In the genomic region with DNA sequence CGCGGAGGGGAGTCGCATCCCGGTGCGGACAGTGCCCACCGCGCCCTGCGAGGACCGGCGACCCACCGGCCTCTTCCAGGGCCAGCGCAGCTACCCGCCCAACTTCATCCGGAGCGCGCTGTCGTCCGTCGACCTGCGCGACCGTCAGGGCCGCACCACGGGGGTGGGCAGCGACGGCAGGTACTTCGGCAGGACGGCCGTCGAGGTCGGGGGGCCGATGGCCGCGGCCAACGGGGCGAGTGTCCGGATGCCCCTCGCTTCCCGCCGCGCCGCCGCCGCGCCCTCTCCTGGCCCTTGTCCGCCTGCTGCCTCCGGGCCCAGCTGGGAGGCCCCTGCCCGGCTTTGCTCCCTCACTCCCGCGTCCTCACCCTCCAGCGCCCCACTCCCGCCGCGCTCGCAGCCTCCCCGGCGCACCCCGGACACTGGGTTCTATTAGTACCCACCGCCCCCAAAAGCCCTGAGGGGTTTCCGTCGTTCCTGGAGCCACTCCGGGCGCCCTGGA, we compare ENCODE assay signal across 9 cellular contexts. TPM values are rescaled to one million over a fixed set of nuclear protein-coding genes. Genes with fewer than 3 reads are reported as not detected.
DNase-seq lines count a peak whose midpoint lies in the region; ATAC-seq and TF ChIP-seq lines count a peak whose summit lies in the region.
"Not testable (repeated sequence)": the region's sequence is repeated elsewhere in the genome, so short reads cannot be mapped to it uniquely, and the experiment has no call there.
"Had no signal": no experiment of that assay in that cellular context is flagged by ENCODE, and none has a peak within 500 bp of the region (broad histone marks: within the 10 kb centered on the region; RNA-seq: fewer than 3 reads in every experiment).

No MANE protein-coding gene starts in this region.

- not testable (repeated sequence) for H3K4me1 Mint-ChIP-seq in activated naive CD4-positive, alpha-beta T cell treated with anti-CD3 and anti-CD28 coated beads for 36 hours (ENCODE audit: low read depth); mesothelial cell of epicardium

- H3K27me3 Mint-ChIP-seq in activated naive CD4-positive, alpha-beta T cell treated with anti-CD3 and anti-CD28 coated beads for 36 hours (ENCODE audit: low read depth) = peaks cover 11% of the 10 kb centered on the region
- peaks cover 39% of the 10 kb centered on the region for H3K27me3 Mint-ChIP-seq in mesothelial cell of epicardium (ENCODE audit: low read depth)

- not testable (repeated sequence) for TF ChIP-seq CTCF in RWPE2 (IDR thresholded peaks at IDR 0.05; ENCODE audit: poor library complexity, severe bottlenecking); right atrium auricular region (IDR thresholded peaks at IDR 0.05); mesothelial cell of epicardium (IDR thresholded peaks at IDR 0.05; ENCODE audit: unreplicated experiment)
- peak in 1 of 5 experiments; percentile 10 for TF ChIP-seq CTCF in tibial nerve (IDR thresholded peaks at IDR 0.05)

- H3K36me3 ChIP-seq in RWPE2 (ENCODE audit: low read depth); right atrium auricular region; rectal smooth muscle tissue (ENCODE audit: control insufficient read depth, insufficient read depth, low read length); tibial nerve: not testable (repeated sequence)

- H3K9me3 ChIP-seq in RWPE2 (ENCODE audit: severe bottlenecking); right atrium auricular region; tibial nerve: not testable (repeated sequence)

- peak; percentile 35 for ATAC-seq in RWPE2 (ENCODE audit: low read depth)

- H3K9ac ChIP-seq in rectal smooth muscle tissue (ENCODE audit: low read length) = not testable (repeated sequence)

- CTCF ChIA-PET in activated naive CD4-positive, alpha-beta T cell treated with anti-CD3 and anti-CD28 coated beads for 36 hours (lab: Charles Lee) = not testable (repeated sequence)

- not testable (repeated sequence) for TF ChIP-seq POLR2A in tibial nerve (IDR thresholded peaks at IDR 0.05)

- H3K27ac Mint-ChIP-seq in activated naive CD4-positive, alpha-beta T cell treated with anti-CD3 and anti-CD28 coated beads for 36 hours; mesothelial cell of epicardium: not testable (repeated sequence)

- H3K4me3 ChIP-seq in RWPE2 (ENCODE audit: severe bottlenecking) (peak overlapping the region; percentile 27), right atrium auricular region (peak overlapping the region; percentile 66 to 69), rectal smooth muscle tissue (ENCODE audit: low read length) (peak overlapping the region; percentile 66), tibial nerve (peak overlapping the region; percentile 46 to 76 (median 56))

- H3K4me3 Mint-ChIP-seq in activated naive CD4-positive, alpha-beta T cell treated with anti-CD3 and anti-CD28 coated beads for 36 hours = peak overlapping the region; percentile 62
- peak overlapping the region; percentile 62 for H3K4me3 Mint-ChIP-seq in mesothelial cell of epicardium

- WGBS in tibial nerve, 2 donors = 5% methylated on average over 32 of the region's 63 CpGs; no CpG with 5 or more reads in 1 of the 2 donors

- DNase-seq in Daoy (ENCODE audit: low read depth) = peak; percentile 5
- DNase-seq in RWPE2 (ENCODE audit: low spot score); right atrium auricular region (ENCODE audit: low spot score); mesothelial cell of epicardium (ENCODE audit: low spot score in 2 of 2, unreplicated experiment in 2 of 2); tibial nerve (ENCODE audit: low spot score in 2 of 2): not testable (repeated sequence)
- DNase-seq in activated naive CD4-positive, alpha-beta T cell treated with anti-CD3 and anti-CD28 coated beads for 36 hours = peak; percentile 3
- peak; percentile 57 for DNase-seq in ecto neural progenitor cell (ENCODE audit: low spot score)

- not testable (repeated sequence) for H3K27me3 ChIP-seq in RWPE2 (ENCODE audit: insufficient read depth, poor library complexity, severe bottlenecking); right atrium auricular region; rectal smooth muscle tissue (ENCODE audit: control insufficient read depth, insufficient read depth, low read length); tibial nerve

- not testable (repeated sequence) for H3K27ac ChIP-seq in RWPE2 (ENCODE audit: poor library complexity, severe bottlenecking)
- H3K27ac ChIP-seq in right atrium auricular region = peak overlapping the region; percentile 74 to 90
- peak overlapping the region; percentile 87 for H3K27ac ChIP-seq in rectal smooth muscle tissue (ENCODE audit: low read depth, low read length)
- H3K27ac ChIP-seq in tibial nerve = peak overlapping the region; percentile 33 to 94 (median 80)

- H3K4me1 ChIP-seq in RWPE2 (ENCODE audit: insufficient read depth, poor library complexity, severe bottlenecking); right atrium auricular region; rectal smooth muscle tissue (ENCODE audit: control insufficient read depth, insufficient read depth, low read length); tibial nerve: not testable (repeated sequence)

- not testable (repeated sequence) for H3K9me3 Mint-ChIP-seq in activated naive CD4-positive, alpha-beta T cell treated with anti-CD3 and anti-CD28 coated beads for 36 hours; mesothelial cell of epicardium

- not testable (repeated sequence) for TF ChIP-seq EP300 in tibial nerve (IDR thresholded peaks at IDR 0.05)

- H3K36me3 Mint-ChIP-seq in activated naive CD4-positive, alpha-beta T cell treated with anti-CD3 and anti-CD28 coated beads for 36 hours (ENCODE audit: low read depth); mesothelial cell of epicardium: not testable (repeated sequence)

- intact Hi-C loops in activated naive CD4-positive, alpha-beta T cell treated with anti-CD3 and anti-CD28 coated beads for 36 hours (cut with micrococcal nuclease) = not testable (repeated sequence)

RNA-seq across cellular contexts. Expression of a gene that starts 43.6 kb away (rescaled TPM):
- 0.11 TPM in 1 of 2 replicates, not detected in the other for total RNA-seq in Daoy (2014; rRNA removed; shearing (Covaris generic))
- total RNA-seq in activated naive CD4-positive, alpha-beta T cell treated with anti-CD3 and anti-CD28 coated beads for 36 hours = under 1 TPM in 1 of 2 experiments, not detected in 1; 0.10 TPM
- total RNA-seq in right atrium auricular region = not detected
- total RNA-seq in mesothelial cell of epicardium = 0.16 to 0.50 TPM (median 0.49 TPM) in 3 replicates
- 1 to 10 TPM in 1 of 4 donors, not detected in 3; 1.3 TPM for total RNA-seq in tibial nerve
- total RNA-seq: CD4-positive, alpha-beta T cell had no signal
